ENCODE assay signal across 8 cellular contexts in genomic region chr4:185471235-185472062, GRCh38.
A peak's percentile ranks its signal among the peaks of the same experiment; 100 is the strongest.
DNase-seq lines count a peak whose midpoint lies in the region; ATAC-seq and TF ChIP-seq lines count a peak whose summit lies in the region.

Gene CCDC110, minus strand, starts transcription at chr4:185471733. Its CDS starts 50 bp downstream, at chr4:185471683.

- no peak for TF ChIP-seq POLR2A in erythroblast (IDR thresholded peaks at IDR 0.05; ENCODE audit: low read length)

- H3K27ac ChIP-seq in OCI-LY3 (ENCODE audit: low read length) (no peak within 1 kb of the TSS), muscle layer of colon (ENCODE audit: low read depth, low read length) (peak within 1 kb of the TSS; percentile 57)

- H3K4me1 ChIP-seq in OCI-LY3 (ENCODE audit: low read length) = no peaks in the 10 kb centered on the region
- H3K4me1 ChIP-seq in muscle layer of colon (ENCODE audit: insufficient read depth, low read length) = no peaks in the 10 kb centered on the region

- no peaks in the 10 kb centered on the region for H3K79me2 ChIP-seq in OCI-LY3 (ENCODE audit: low read length)

- TF ChIP-seq CTCF in OCI-LY3 (IDR thresholded peaks at IDR 0.05; ENCODE audit: low read depth, low read length) = peak; percentile 21

- peak; percentile 89 for ATAC-seq in GM19468 (IDR thresholded peaks at IDR 0.05; ENCODE audit: extremely low read depth, unreplicated experiment)

- H3K4me3 ChIP-seq in OCI-LY3 (ENCODE audit: low read length) (peak within 1 kb of the TSS; percentile 83), muscle layer of colon (ENCODE audit: low read depth in 1 of 2, low read length in 2 of 2) (peak within 1 kb of the TSS; percentile 85 to 93)

- H3K36me3 ChIP-seq in OCI-LY3 (replicated peaks; ENCODE audit: low read depth, low read length) = no peaks in the 10 kb centered on the region
- no peaks in the 10 kb centered on the region for H3K36me3 ChIP-seq in muscle layer of colon (ENCODE audit: insufficient read depth, low read length)

- H3K9ac ChIP-seq in OCI-LY3 (ENCODE audit: low read length) (peak within 1 kb of the TSS; percentile 66), muscle layer of colon (ENCODE audit: low read length) (peak within 1 kb of the TSS; percentile 75)

- no peaks in the 10 kb centered on the region for H3K9me3 ChIP-seq in OCI-LY3 (ENCODE audit: insufficient read depth, low read length)
- H3K9me3 ChIP-seq in muscle layer of colon (ENCODE audit: low read length) = no peaks in the 10 kb centered on the region

- H3K4me2 ChIP-seq in OCI-LY3 (ENCODE audit: low read length) = peak within 1 kb of the TSS; percentile 87

- peak; percentile 86 for DNase-seq in COR-L47 (lab: John Stamatoyannopoulos, UW)
- DNase-seq in HPDE6-E6E7 (ENCODE audit: extremely low spot score) = peak; percentile 70
- peak; percentile 84 for DNase-seq in activated T-cell treated with anti-CD3 and anti-CD28 coated beads for 48 hours (ENCODE audit: low read depth)
- peak; percentile 94 to 98 for DNase-seq in erythroblast (lab: John Stamatoyannopoulos, UW)
- peak; percentile 93 for DNase-seq in stimulated activated CD8-positive, alpha-beta memory T cell treated with anti-CD3 and anti-CD28 coated beads, Interleukin-4, amount 100 ng/mL, for 48 hours

- peak within 1 kb of the TSS; percentile 46; the same call in 1 of the 2 replicates for H2AFZ ChIP-seq in OCI-LY3 (ENCODE audit: low read depth, low read length)

- H3K27me3 ChIP-seq in OCI-LY3 (ENCODE audit: low read depth, low read length) (no peaks in the 10 kb centered on the region), muscle layer of colon (ENCODE audit: control insufficient read depth in 1 of 2, insufficient read depth in 2 of 2, low read length in 2 of 2) (no peaks in the 10 kb centered on the region)

- H4K20me1 ChIP-seq in OCI-LY3 (ENCODE audit: insufficient read depth, low read length) = no peaks in the 10 kb centered on the region
